Comparison of ENCODE assay signal across 8 cellular contexts in the genomic region with DNA sequence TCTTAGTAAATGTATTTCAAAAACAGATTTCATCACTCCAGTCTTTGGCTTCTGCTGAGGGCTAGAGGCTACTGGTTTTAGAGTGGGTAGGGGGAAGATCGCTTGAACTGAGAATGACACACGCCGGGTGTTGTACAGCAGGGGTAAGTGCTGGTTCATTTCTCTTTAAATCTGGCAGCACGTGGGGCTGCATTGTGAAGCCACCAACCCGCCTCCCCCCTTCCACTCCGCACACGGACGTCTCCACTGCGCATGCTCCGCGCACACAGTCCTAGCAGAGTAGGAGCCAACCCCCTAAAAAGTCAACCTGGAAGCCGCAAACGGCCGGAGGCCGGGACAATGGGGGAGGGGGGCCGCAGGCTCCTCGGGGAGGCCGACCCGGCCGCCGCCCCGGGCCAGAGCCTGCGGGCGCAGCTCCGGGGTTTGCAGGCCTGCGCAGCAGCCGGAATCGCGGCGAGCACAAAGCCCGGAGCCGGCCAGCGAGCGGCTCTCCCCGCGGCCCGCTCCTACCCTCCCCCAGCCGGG. TPM values are rescaled to one million over a fixed set of nuclear protein-coding genes. Genes with fewer than 3 reads are reported as not detected.
DNase-seq lines count a peak whose midpoint lies in the region; ATAC-seq and TF ChIP-seq lines count a peak whose summit lies in the region.

No MANE protein-coding gene starts in this region.

- TF ChIP-seq CTCF in BJ (IDR thresholded peaks at IDR 0.05; ENCODE audit: insufficient read depth, low read depth, low read length) (no peak), left lung (IDR thresholded peaks at IDR 0.05) (no peak)

- H3K36me3 ChIP-seq in BJ (ENCODE audit: control insufficient read depth, insufficient read depth, low read length) = no peaks in the 10 kb centered on the region
- H3K36me3 ChIP-seq in left lung = no peaks in the 10 kb centered on the region

- POLR2A ChIA-PET in BJ (lab: Charles Lee) = interaction anchor here (0.5 kb wide), 1 partner anchor 86 kb away, joined by 7 read pairs; no protein-coding TSS in a partner anchor

- DNase-seq in BJ (ENCODE audit: low read depth) (peak; percentile 58), NCI-H748 (lab: John Stamatoyannopoulos, UW; ENCODE audit: unreplicated experiment) (peak; percentile 94), dermis blood vessel endothelial cell (peak; percentile 95), left lung (peak; percentile 94 to 96)
- peak; percentile 84 to 88 for DNase-seq in activated CD4-positive, alpha-beta T cell treated with anti-CD3 and anti-CD28 coated beads, Interleukin-2, amount 50 U/mL, for 4 hours
- DNase-seq in stimulated activated CD4-positive, alpha-beta T cell treated with anti-CD3 and anti-CD28 coated beads, Interleukin-2, amount 100 ng/mL, for 24 hours = peak; percentile 89

- no peaks in the 10 kb centered on the region for H3K9me3 ChIP-seq in left lung

- H3K27me3 ChIP-seq in BJ (ENCODE audit: control insufficient read depth, insufficient read depth, low read length) (no peaks in the 10 kb centered on the region), left lung (no peaks in the 10 kb centered on the region)

- CTCF ChIA-PET in BJ (lab: Yijun Ruan, JAX) = interaction anchor here (0.7 kb wide), 1 partner anchor 116 kb away, joined by 5 read pairs; no protein-coding TSS in a partner anchor

- peaks cover 7 to 40% of the 10 kb centered on the region in 2 donors for H3K4me1 ChIP-seq in left lung

- ATAC-seq in GM19328 (IDR thresholded peaks at IDR 0.05; ENCODE audit: unreplicated experiment) = peak; percentile 38
- peak; percentile 36 for ATAC-seq in HG03558 (IDR thresholded peaks at IDR 0.05; ENCODE audit: extremely low read depth, unreplicated experiment)
- peak; percentile 74 for ATAC-seq in left lung

- intact Hi-C loops in left lung (cut with DNase I) = no loop called here

- H3K4me3 ChIP-seq in BJ (ENCODE audit: low read depth, low read length) (peak overlapping the region; percentile 88), left lung (peak overlapping the region; percentile 95 to 99)

- H3K27ac ChIP-seq in left lung = peak overlapping the region; percentile 93 to 96

RNA-seq across cellular contexts. Expression of a gene that starts 1.3 kb away (rescaled TPM):
- 23.1 and 35.1 TPM in 2 replicates for polyA plus RNA-seq in BJ (2011; rRNA removed)
- polyA minus RNA-seq in BJ (2011; rRNA and poly(A)+ RNA removed) = 11.8 and 16.4 TPM in 2 replicates
- total RNA-seq in dermis blood vessel endothelial cell (37.4 and 52.3 TPM in 2 replicates), left lung (10 to 100 TPM; 47.8 to 56.9 TPM)

Comparison
In these comparisons a context has a peak if more than half of its experiments do, and no peak if none do; other contexts are left out.
1. Peak in every context shown above with its lines: DNase-seq, ATAC-seq, H3K4me3 ChIP-seq and H3K27ac ChIP-seq.